In the genomic region with DNA sequence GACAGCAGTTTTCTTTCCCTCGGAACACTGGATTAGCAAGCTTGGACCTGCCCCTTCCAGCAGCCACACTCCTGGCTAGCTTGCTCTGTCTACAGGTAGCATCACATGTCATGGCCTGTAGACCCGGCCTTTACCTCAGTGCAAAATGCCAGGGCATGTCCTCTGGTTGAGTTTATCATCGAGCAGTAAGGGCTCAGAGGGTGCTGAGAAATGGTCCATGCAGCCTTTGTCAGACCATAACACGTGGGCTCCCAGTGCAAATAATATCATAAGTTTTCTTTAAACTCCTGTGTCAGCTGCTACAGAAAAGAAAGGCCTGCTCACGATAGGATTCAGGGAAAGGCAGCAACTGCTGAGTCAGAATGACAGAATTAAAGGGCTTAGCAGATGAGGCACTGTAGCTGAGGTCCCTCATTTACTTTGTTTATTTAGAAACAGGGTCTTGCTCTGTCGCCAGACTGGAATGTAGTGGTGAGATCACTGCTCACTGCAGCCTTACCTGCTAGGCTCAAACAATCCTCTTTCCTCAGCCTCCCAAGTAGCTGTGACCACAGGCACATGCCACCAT, we compare ENCODE assay signal across 2 cellular contexts.
TF ChIP-seq lines count a peak whose summit lies in the region.

No MANE protein-coding gene starts in this region.

TF ChIP-seq in A549, 52 proteins besides CTCF, POLR2A, EP300 and RAD21:
- TF ChIP-seq CEBPB (IDR thresholded peaks at IDR 0.05) (peak in 1 of 2 experiments; percentile 9; a peak in 1 of 4 replicates), FOSB (CRISPR knock-in tag; IDR thresholded peaks at IDR 0.05) (0 out of 2 replicates have a peak, but pooled peaks have one; percentile 8), GATA3 (IDR thresholded peaks at IDR 0.05; ENCODE audit: borderline replicate concordance) (0 out of 2 replicates have a peak, but pooled peaks have one; percentile 19), RFX5 (IDR thresholded peaks at IDR 0.05) (peak; percentile 83; the same call in 1 of the 2 replicates), HOXA7 (CRISPR knock-in tag; IDR thresholded peaks at IDR 0.05) (no peak), JUN (IDR thresholded peaks at IDR 0.05) (peak in 1 of 2 experiments; percentile 17; a peak in 1 of 5 replicates), HOXB13 (CRISPR knock-in tag; IDR thresholded peaks at IDR 0.05; ENCODE audit: low read depth) (0 out of 2 replicates have a peak, but pooled peaks have one; percentile 63), MAFK (IDR thresholded peaks at IDR 0.05; ENCODE audit: partially characterized antibody) (peak; percentile 96), NFE2L2 (conservative IDR thresholded peaks at IDR 0.05; ENCODE audit: low read length) (peak; percentile 93), JUNB (IDR thresholded peaks at IDR 0.05) (no peak), HOXB5 (CRISPR knock-in tag; IDR thresholded peaks at IDR 0.05) (peak; percentile 75; the same call in 1 of the 2 replicates), FOSL2 (IDR thresholded peaks at IDR 0.05) (no peak), FOSL2 (CRISPR knock-in tag; IDR thresholded peaks at IDR 0.05) (peak; percentile 53), ZSCAN20 (CRISPR knock-in tag; IDR thresholded peaks at IDR 0.05) (no peak)
- TF ChIP-seq, protein P1, sequence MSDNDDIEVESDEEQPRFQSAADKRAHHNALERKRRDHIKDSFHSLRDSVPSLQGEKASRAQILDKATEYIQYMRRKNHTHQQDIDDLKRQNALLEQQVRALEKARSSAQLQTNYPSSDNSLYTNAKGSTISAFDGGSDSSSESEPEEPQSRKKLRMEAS (IDR thresholded peaks at IDR 0.05), result peak; percentile 75
- TF ChIP-seq, protein P2, sequence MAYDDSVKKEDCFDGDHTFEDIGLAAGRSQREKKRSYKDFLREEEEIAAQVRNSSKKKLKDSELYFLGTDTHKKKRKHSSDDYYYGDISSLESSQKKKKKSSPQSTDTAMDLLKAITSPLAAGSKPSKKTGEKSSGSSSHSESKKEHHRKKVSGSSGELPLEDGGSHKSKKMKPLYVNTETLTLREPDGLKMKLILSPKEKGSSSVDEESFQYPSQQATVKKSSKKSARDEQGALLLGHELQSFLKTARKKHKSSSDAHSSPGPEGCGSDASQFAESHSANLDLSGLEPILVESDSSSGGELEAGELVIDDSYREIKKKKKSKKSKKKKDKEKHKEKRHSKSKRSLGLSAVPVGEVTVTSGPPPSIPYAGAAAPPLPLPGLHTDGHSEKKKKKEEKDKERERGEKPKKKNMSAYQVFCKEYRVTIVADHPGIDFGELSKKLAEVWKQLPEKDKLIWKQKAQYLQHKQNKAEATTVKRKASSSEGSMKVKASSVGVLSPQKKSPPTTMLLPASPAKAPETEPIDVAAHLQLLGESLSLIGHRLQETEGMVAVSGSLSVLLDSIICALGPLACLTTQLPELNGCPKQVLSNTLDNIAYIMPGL (CRISPR knock-in tag; IDR thresholded peaks at IDR 0.05; ENCODE audit: borderline replicate concordance), result no peak
- TF ChIP-seq, protein P3, sequence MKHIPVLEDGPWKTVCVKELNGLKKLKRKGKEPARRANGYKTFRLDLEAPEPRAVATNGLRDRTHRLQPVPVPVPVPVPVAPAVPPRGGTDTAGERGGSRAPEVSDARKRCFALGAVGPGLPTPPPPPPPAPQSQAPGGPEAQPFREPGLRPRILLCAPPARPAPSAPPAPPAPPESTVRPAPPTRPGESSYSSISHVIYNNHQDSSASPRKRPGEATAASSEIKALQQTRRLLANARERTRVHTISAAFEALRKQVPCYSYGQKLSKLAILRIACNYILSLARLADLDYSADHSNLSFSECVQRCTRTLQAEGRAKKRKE (CRISPR knock-in tag; IDR thresholded peaks at IDR 0.05; ENCODE audit: low read depth), result peak; percentile 71; the same call in 1 of the 2 replicates
- TF ChIP-seq, protein P4, sequence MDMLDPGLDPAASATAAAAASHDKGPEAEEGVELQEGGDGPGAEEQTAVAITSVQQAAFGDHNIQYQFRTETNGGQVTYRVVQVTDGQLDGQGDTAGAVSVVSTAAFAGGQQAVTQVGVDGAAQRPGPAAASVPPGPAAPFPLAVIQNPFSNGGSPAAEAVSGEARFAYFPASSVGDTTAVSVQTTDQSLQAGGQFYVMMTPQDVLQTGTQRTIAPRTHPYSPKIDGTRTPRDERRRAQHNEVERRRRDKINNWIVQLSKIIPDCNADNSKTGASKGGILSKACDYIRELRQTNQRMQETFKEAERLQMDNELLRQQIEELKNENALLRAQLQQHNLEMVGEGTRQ (IDR thresholded peaks at IDR 0.05), result peak; percentile 50
- TF ChIP-seq, protein P5, sequence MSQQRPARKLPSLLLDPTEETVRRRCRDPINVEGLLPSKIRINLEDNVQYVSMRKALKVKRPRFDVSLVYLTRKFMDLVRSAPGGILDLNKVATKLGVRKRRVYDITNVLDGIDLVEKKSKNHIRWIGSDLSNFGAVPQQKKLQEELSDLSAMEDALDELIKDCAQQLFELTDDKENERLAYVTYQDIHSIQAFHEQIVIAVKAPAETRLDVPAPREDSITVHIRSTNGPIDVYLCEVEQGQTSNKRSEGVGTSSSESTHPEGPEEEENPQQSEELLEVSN (IDR thresholded peaks at IDR 0.05; ENCODE audit: borderline replicate concordance, low read depth), result peak; percentile 47; the same call in 1 of the 2 replicates
TF ChIP-seq in A549: peak in this region for 14.

TF ChIP-seq in HepG2, 621 proteins besides CTCF, POLR2A, EP300 and RAD21 (continues in another document):
- TF ChIP-seq RXRA (CRISPR knock-in tag; IDR thresholded peaks at IDR 0.05), result peak; percentile 24; the same call in 1 of the 2 replicates
- peak; percentile 34; the same call in 1 of the 2 replicates for TF ChIP-seq JUND (CRISPR knock-in tag; IDR thresholded peaks at IDR 0.05)
- TF ChIP-seq NFATC3 (CRISPR knock-in tag; IDR thresholded peaks at IDR 0.05), result no peak
- TF ChIP-seq HDAC1 (CRISPR knock-in tag; IDR thresholded peaks at IDR 0.05), result peak; percentile 48
- TF ChIP-seq RFX5 (IDR thresholded peaks at IDR 0.05; ENCODE audit: low read depth, low read length), result peak; percentile 88
- no peak for TF ChIP-seq EHMT2 (IDR thresholded peaks at IDR 0.05; ENCODE audit: borderline replicate concordance, low read depth, low read length)
- 0 out of 2 replicates have a peak, but pooled peaks have one; percentile 35 for TF ChIP-seq REPIN1 (CRISPR knock-in tag; IDR thresholded peaks at IDR 0.05; ENCODE audit: borderline replicate concordance, low read depth)
- TF ChIP-seq ZMYM3 (CRISPR knock-in tag; IDR thresholded peaks at IDR 0.05), result peak; percentile 45; the same call in 1 of the 2 replicates
- TF ChIP-seq ZBTB20 (CRISPR knock-in tag; IDR thresholded peaks at IDR 0.05; ENCODE audit: borderline replicate concordance, low read depth), result no peak
- TF ChIP-seq, protein P6, sequence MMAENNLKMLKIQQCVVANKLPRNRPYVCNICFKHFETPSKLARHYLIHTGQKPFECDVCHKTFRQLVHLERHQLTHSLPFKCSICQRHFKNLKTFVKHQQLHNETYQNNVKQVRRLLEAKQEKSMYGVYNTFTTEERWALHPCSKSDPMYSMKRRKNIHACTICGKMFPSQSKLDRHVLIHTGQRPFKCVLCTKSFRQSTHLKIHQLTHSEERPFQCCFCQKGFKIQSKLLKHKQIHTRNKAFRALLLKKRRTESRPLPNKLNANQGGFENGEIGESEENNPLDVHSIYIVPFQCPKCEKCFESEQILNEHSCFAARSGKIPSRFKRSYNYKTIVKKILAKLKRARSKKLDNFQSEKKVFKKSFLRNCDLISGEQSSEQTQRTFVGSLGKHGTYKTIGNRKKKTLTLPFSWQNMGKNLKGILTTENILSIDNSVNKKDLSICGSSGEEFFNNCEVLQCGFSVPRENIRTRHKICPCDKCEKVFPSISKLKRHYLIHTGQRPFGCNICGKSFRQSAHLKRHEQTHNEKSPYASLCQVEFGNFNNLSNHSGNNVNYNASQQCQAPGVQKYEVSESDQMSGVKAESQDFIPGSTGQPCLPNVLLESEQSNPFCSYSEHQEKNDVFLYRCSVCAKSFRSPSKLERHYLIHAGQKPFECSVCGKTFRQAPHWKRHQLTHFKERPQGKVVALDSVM (CRISPR knock-in tag; IDR thresholded peaks at IDR 0.05), result peak; percentile 95
- 0 out of 2 replicates have a peak, but pooled peaks have one; percentile 51 for TF ChIP-seq ATF7-NPFF (CRISPR knock-in tag; IDR thresholded peaks at IDR 0.05; ENCODE audit: low read depth)
- TF ChIP-seq, protein P7, sequence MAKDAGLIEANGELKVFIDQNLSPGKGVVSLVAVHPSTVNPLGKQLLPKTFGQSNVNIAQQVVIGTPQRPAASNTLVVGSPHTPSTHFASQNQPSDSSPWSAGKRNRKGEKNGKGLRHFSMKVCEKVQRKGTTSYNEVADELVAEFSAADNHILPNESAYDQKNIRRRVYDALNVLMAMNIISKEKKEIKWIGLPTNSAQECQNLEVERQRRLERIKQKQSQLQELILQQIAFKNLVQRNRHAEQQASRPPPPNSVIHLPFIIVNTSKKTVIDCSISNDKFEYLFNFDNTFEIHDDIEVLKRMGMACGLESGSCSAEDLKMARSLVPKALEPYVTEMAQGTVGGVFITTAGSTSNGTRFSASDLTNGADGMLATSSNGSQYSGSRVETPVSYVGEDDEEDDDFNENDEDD (CRISPR knock-in tag; IDR thresholded peaks at IDR 0.05; ENCODE audit: borderline replicate concordance), result peak; percentile 23; the same call in 1 of the 2 replicates
- 0 out of 2 replicates have a peak, but pooled peaks have one; percentile 42 for TF ChIP-seq ZFY (CRISPR knock-in tag; IDR thresholded peaks at IDR 0.05)
- peak; percentile 70; the same call in 1 of the 2 replicates for TF ChIP-seq ZSCAN29 (CRISPR knock-in tag; conservative IDR thresholded peaks at IDR 0.05)
- TF ChIP-seq ZBTB38 (CRISPR knock-in tag; IDR thresholded peaks at IDR 0.05), result no peak
- TF ChIP-seq ZNF12 (CRISPR knock-in tag; IDR thresholded peaks at IDR 0.05), result peak; percentile 81
- peak; percentile 33; the same call in 1 of the 2 replicates for TF ChIP-seq KMT2B (CRISPR knock-in tag; IDR thresholded peaks at IDR 0.05)
- TF ChIP-seq, protein P8, sequence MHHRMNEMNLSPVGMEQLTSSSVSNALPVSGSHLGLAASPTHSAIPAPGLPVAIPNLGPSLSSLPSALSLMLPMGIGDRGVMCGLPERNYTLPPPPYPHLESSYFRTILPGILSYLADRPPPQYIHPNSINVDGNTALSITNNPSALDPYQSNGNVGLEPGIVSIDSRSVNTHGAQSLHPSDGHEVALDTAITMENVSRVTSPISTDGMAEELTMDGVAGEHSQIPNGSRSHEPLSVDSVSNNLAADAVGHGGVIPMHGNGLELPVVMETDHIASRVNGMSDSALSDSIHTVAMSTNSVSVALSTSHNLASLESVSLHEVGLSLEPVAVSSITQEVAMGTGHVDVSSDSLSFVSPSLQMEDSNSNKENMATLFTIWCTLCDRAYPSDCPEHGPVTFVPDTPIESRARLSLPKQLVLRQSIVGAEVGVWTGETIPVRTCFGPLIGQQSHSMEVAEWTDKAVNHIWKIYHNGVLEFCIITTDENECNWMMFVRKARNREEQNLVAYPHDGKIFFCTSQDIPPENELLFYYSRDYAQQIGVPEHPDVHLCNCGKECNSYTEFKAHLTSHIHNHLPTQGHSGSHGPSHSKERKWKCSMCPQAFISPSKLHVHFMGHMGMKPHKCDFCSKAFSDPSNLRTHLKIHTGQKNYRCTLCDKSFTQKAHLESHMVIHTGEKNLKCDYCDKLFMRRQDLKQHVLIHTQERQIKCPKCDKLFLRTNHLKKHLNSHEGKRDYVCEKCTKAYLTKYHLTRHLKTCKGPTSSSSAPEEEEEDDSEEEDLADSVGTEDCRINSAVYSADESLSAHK (CRISPR knock-in tag; IDR thresholded peaks at IDR 0.05; ENCODE audit: borderline replicate concordance), result no peak
- TF ChIP-seq TAF1 (CRISPR knock-in tag; IDR thresholded peaks at IDR 0.05), result no peak
- TF ChIP-seq GATAD2A (CRISPR knock-in tag; IDR thresholded peaks at IDR 0.05), result peak; percentile 47; the same call in 1 of the 2 replicates
- no peak for TF ChIP-seq ZNF382 (CRISPR knock-in tag; IDR thresholded peaks at IDR 0.05; ENCODE audit: borderline replicate concordance)
- peak; percentile 75 for TF ChIP-seq FOSL2 (CRISPR knock-in tag; IDR thresholded peaks at IDR 0.05)
- TF ChIP-seq ZNF292 (CRISPR knock-in tag; IDR thresholded peaks at IDR 0.05; ENCODE audit: borderline replicate concordance, low read depth), result peak; percentile 57; the same call in 1 of the 2 replicates
- TF ChIP-seq, protein P9, sequence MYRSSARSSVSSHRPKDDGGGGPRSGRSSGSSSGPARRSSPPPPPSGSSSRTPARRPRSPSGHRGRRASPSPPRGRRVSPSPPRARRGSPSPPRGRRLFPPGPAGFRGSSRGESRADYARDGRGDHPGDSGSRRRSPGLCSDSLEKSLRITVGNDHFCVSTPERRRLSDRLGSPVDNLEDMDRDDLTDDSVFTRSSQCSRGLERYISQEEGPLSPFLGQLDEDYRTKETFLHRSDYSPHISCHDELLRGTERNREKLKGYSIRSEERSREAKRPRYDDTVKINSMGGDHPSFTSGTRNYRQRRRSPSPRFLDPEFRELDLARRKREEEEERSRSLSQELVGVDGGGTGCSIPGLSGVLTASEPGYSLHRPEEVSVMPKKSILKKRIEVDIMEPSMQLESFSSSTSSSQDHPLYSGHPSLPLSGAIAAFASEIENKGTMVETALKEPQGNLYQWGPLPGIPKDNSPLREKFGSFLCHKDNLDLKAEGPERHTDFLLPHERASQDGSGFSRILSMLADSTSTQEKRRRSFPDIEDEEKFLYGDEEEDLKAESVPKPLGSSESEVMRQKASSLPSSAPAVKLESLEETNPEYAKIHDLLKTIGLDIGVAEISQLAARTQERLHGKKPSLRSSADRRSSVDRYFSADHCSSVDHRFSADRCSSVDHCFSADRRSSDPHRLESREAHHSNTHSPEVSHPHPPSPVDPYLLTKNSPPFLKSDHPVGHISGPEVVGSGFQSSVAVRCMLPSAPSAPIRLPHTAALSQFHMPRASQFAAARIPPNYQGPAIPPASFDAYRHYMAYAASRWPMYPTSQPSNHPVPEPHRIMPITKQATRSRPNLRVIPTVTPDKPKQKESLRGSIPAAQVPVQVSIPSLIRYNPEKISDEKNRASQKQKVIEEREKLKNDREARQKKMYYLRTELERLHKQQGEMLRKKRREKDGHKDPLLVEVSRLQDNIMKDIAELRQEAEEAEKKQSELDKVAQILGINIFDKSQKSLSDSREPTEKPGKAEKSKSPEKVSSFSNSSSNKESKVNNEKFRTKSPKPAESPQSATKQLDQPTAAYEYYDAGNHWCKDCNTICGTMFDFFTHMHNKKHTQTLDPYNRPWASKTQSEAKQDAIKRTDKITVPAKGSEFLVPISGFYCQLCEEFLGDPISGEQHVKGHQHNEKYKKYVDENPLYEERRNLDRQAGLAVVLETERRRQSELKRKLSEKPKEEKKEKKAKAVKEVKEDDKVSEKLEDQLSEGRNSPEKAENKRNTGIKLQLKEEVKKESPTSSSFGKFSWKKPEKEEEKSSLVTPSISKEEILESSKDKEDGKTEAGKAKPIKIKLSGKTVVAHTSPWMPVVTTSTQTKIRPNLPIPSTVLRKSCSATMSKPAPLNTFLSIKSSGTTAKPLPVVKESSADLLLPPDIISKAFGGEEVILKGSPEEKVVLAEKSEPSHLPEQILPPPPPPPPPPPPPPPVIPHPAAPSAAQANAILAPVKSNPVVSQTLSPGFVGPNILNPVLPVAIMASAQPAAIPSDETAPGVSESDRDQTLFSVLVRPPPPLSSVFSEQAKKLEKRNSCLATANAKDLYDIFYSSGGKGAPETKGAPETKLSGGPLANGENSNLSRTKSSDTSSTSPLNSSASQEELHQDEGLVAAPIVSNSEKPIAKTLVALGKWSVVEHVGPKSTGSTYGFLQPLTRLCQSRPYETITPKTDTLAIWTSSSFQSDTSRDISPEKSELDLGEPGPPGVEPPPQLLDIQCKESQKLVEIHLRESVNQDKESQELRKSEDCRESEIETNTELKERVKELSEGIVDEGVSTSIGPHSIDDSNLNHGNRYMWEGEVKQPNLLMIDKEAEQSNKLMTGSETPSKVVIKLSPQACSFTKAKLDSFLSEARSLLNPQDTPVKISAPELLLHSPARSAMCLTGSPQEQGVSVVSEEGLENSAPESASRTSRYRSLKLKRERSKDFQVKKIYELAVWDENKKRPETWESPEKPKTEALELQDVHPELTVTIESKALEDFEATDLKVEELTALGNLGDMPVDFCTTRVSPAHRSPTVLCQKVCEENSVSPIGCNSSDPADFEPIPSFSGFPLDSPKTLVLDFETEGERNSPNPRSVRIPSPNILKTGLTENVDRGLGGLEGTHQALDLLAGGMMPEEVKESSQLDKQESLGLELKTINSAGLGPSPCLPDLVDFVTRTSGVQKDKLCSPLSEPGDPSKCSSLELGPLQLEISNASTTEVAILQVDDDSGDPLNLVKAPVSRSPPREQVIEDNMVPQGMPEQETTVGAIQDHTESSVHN (CRISPR knock-in tag; IDR thresholded peaks at IDR 0.05), result 0 out of 2 replicates have a peak, but pooled peaks have one; percentile 32
- TF ChIP-seq TARDBP (CRISPR knock-in tag; IDR thresholded peaks at IDR 0.05), result no peak
